In genomic region chr10:34348917-34349509, GRCh38 we compare ENCODE assay signal across 18 cellular contexts.
"Had no signal": no experiment of that assay in that cellular context is flagged by ENCODE, and none has a peak within 500 bp of the region (broad histone marks: within the 10 kb centered on the region; RNA-seq: fewer than 3 reads in every experiment).

No MANE protein-coding gene starts in this region.

- ATAC-seq: activated naive CD4-positive, alpha-beta T cell treated with anti-CD3 and anti-CD28 coated beads, Interleukin-2, amount 50 U/mL, for 72 hours; foreskin keratinocyte; left lung; naive thymus-derived CD8-positive, alpha-beta T cell; stimulated activated naive CD8-positive, alpha-beta T cell treated with anti-CD3 and anti-CD28 coated beads, Interleukin-15, Interleukin-2, amounts not matched to agents 100 U/mL and 50 U/mL, for 24 hours; WTC11 had no signal

- DNase-seq: activated T-cell treated with anti-CD3 and anti-CD28 coated beads, Interleukin-2, amount 50 U/mL, for 1 hour; aorta; dermis blood vessel endothelial cell; effector CD8-positive, alpha-beta T cell; foreskin keratinocyte; kidney glomerular epithelial cell; left lung; naive thymus-derived CD8-positive, alpha-beta T cell; retina; sigmoid colon; stimulated activated CD4-positive, alpha-beta T cell treated with anti-CD3 and anti-CD28 coated beads, Interleukin-15, amount 100 ng/mL, for 24 hours; stimulated activated CD4-positive, alpha-beta T cell treated with anti-CD3 and anti-CD28 coated beads, Interleukin-4, amount 100 ng/mL, for 1 hour; stimulated activated naive CD8-positive, alpha-beta T cell treated with anti-CD3 and anti-CD28 coated beads, Interleukin-15, Interleukin-2, amounts not matched to agents 100 U/mL and 50 U/mL, for 24 hours; thyroid gland had no signal

- H3K27me3 Mint-ChIP-seq: brain; naive thymus-derived CD8-positive, alpha-beta T cell; progenitor cell of endocrine pancreas had no signal

- H3K36me3 Mint-ChIP-seq: activated naive CD4-positive, alpha-beta T cell treated with anti-CD3 and anti-CD28 coated beads, Interleukin-2, amount 50 U/mL, for 72 hours; naive thymus-derived CD8-positive, alpha-beta T cell had no signal

- H3K27ac Mint-ChIP-seq: activated naive CD4-positive, alpha-beta T cell treated with anti-CD3 and anti-CD28 coated beads, Interleukin-2, amount 50 U/mL, for 72 hours; naive thymus-derived CD8-positive, alpha-beta T cell; progenitor cell of endocrine pancreas; WTC11 had no signal

- H3K9me3 Mint-ChIP-seq: WTC11 had no signal

- H3K4me1 Mint-ChIP-seq: naive thymus-derived CD8-positive, alpha-beta T cell had no signal

- H3K4me3 Mint-ChIP-seq: brain, WTC11 had no signal
